8 cellular contexts compared by ENCODE assay signal in genomic region chr2:119753041-119753929, GRCh38. TPM values are rescaled to one million over a fixed set of nuclear protein-coding genes. Genes with fewer than 3 reads are reported as not detected.
DNase-seq lines count a peak whose midpoint lies in the region; ATAC-seq and TF ChIP-seq lines count a peak whose summit lies in the region.

No MANE protein-coding gene starts in this region.

- H3K27me3 ChIP-seq in NT2/D1 (ENCODE audit: insufficient read depth, insufficient read length) (no peaks in the 10 kb centered on the region), breast epithelium (no peaks in the 10 kb centered on the region), upper lobe of right lung (no peaks in the 10 kb centered on the region)

- H3K4me3 ChIP-seq in NT2/D1 (ENCODE audit: insufficient read length, low read depth) (no peak overlapping the region), breast epithelium (no peak overlapping the region), upper lobe of right lung (no peak overlapping the region)

- H3K9me3 ChIP-seq in NT2/D1 (ENCODE audit: insufficient read depth, low read length): no peaks in the 10 kb centered on the region
- no peaks in the 10 kb centered on the region for H3K9me3 ChIP-seq in breast epithelium
- H3K9me3 ChIP-seq in upper lobe of right lung: no peaks in the 10 kb centered on the region

- no peak overlapping the region for H3K27ac Mint-ChIP-seq in activated T-helper 2 cell treated with anti-CD3 and anti-CD28 coated beads, Interferon-gamma antibody, Interleukin-2, Interleukin-4, amounts not matched to agents 10 μg/mL and 5 μg/mL and 100 μg/mL, durations not matched to agents 14 hours and 24 hours and 36 hours

- no peak overlapping the region for H3K9ac ChIP-seq in NT2/D1 (ENCODE audit: insufficient read length, low read depth)

- no peaks in the 10 kb centered on the region for H3K9me3 Mint-ChIP-seq in activated T-helper 2 cell treated with anti-CD3 and anti-CD28 coated beads, Interferon-gamma antibody, Interleukin-2, Interleukin-4, amounts not matched to agents 10 μg/mL and 5 μg/mL and 100 μg/mL, durations not matched to agents 14 hours and 24 hours and 36 hours

- peak; percentile 53 for DNase-seq in AG08395 (ENCODE audit: low spot score)
- peak; percentile 46 for DNase-seq in Daoy (ENCODE audit: low read depth)
- DNase-seq in NT2/D1 (ENCODE audit: low read depth, low spot score): peak; percentile 39
- DNase-seq in breast epithelium (ENCODE audit: low spot score in 2 of 2): no peak
- peak; percentile 17 for DNase-seq in kidney glomerular epithelial cell (lab: John Stamatoyannopoulos, UW)
- DNase-seq in upper lobe of right lung: no peak
- DNase-seq in activated T-helper 2 cell treated with anti-CD3 and anti-CD28 coated beads, Interferon-gamma antibody, Interleukin-2, Interleukin-4, amounts not matched to agents 10 μg/mL and 5 μg/mL and 100 μg/mL, durations not matched to agents 14 hours and 24 hours and 36 hours (ENCODE audit: low spot score): no peak

- ATAC-seq in HG02852 (IDR thresholded peaks at IDR 0.05; ENCODE audit: unreplicated experiment): peak; percentile 69
- ATAC-seq in upper lobe of right lung: peak; percentile 86

- H3K36me3 Mint-ChIP-seq in activated T-helper 2 cell treated with anti-CD3 and anti-CD28 coated beads, Interferon-gamma antibody, Interleukin-2, Interleukin-4, amounts not matched to agents 10 μg/mL and 5 μg/mL and 100 μg/mL, durations not matched to agents 14 hours and 24 hours and 36 hours (ENCODE audit: low read depth): no peaks in the 10 kb centered on the region

- H3K27ac ChIP-seq in breast epithelium: no peak overlapping the region
- H3K27ac ChIP-seq in upper lobe of right lung: no peak overlapping the region

- no peak overlapping the region for H3K4me3 Mint-ChIP-seq in activated T-helper 2 cell treated with anti-CD3 and anti-CD28 coated beads, Interferon-gamma antibody, Interleukin-2, Interleukin-4, amounts not matched to agents 10 μg/mL and 5 μg/mL and 100 μg/mL, durations not matched to agents 14 hours and 24 hours and 36 hours (ENCODE audit: low read depth)

- intact Hi-C loops in breast epithelium (cut with DNase I; ENCODE audit: low total_unique reads): loop anchor here (10.0 kb wide), 1 partner anchor 72 kb away; no protein-coding TSS in a partner anchor
- intact Hi-C loops in upper lobe of right lung (cut with DNase I): loop anchor here (10.0 kb wide), 1 partner anchor 72 kb away; no protein-coding TSS in a partner anchor
- intact Hi-C loops in activated T-helper 2 cell treated with anti-CD3 and anti-CD28 coated beads, Interferon-gamma antibody, Interleukin-2, Interleukin-4, amounts not matched to agents 10 μg/mL and 5 μg/mL and 100 μg/mL, durations not matched to agents 14 hours and 24 hours and 36 hours (cut with micrococcal nuclease): loop anchor here (1.0 to 5.0 kb wide), 3 partner anchors 73 to 422 kb away; no protein-coding TSS in a partner anchor

- H3K4me1 ChIP-seq in NT2/D1 (ENCODE audit: insufficient read depth, insufficient read length) (no peaks in the 10 kb centered on the region), breast epithelium (no peaks in the 10 kb centered on the region), upper lobe of right lung (peaks cover 10% of the 10 kb centered on the region)

- TF ChIP-seq CTCF in breast epithelium (IDR thresholded peaks at IDR 0.05) (peak in 2 of 3 donors; percentile 29 to 58), upper lobe of right lung (IDR thresholded peaks at IDR 0.05) (peak; percentile 75)

- H3K27me3 Mint-ChIP-seq in activated T-helper 2 cell treated with anti-CD3 and anti-CD28 coated beads, Interferon-gamma antibody, Interleukin-2, Interleukin-4, amounts not matched to agents 10 μg/mL and 5 μg/mL and 100 μg/mL, durations not matched to agents 14 hours and 24 hours and 36 hours (ENCODE audit: low read depth): peaks cover 10% of the 10 kb centered on the region

- H3K4me1 Mint-ChIP-seq in activated T-helper 2 cell treated with anti-CD3 and anti-CD28 coated beads, Interferon-gamma antibody, Interleukin-2, Interleukin-4, amounts not matched to agents 10 μg/mL and 5 μg/mL and 100 μg/mL, durations not matched to agents 14 hours and 24 hours and 36 hours (ENCODE audit: low read depth): peaks cover 13% of the 10 kb centered on the region

- H3K36me3 ChIP-seq in NT2/D1 (ENCODE audit: insufficient read depth, insufficient read length, low read length) (no peaks in the 10 kb centered on the region), breast epithelium (no peaks in the 10 kb centered on the region), upper lobe of right lung (no peaks in the 10 kb centered on the region)

- no peak for TF ChIP-seq POLR2A in breast epithelium (IDR thresholded peaks at IDR 0.05)

RNA-seq across cellular contexts. Expression of gene PTPN4, which starts 6.4 kb away (rescaled TPM):
- 5.6 and 20.3 TPM in 2 replicates for total RNA-seq in Daoy (2014; rRNA removed; shearing (Covaris generic))
- total RNA-seq in breast epithelium (10 to 100 TPM; 29.1 to 49.6 (median 38.7) TPM), upper lobe of right lung (45.4 TPM)
- 22.1 and 22.5 TPM in 2 replicates for total RNA-seq in activated T-helper 2 cell treated with anti-CD3 and anti-CD28 coated beads, Interferon-gamma antibody, Interleukin-2, Interleukin-4, amounts not matched to agents 10 μg/mL and 5 μg/mL and 100 μg/mL, durations not matched to agents 14 hours and 24 hours and 36 hours

Comparison
In these comparisons a context has a peak if more than half of its experiments do, and no peak if none do; other contexts are left out.
1. DNase-seq: peak in AG08395 (single experiment), Daoy (single experiment), NT2/D1 (single experiment) and kidney glomerular epithelial cell (single experiment); none in breast epithelium (0 of 2), upper lobe of right lung (single experiment) and activated T-helper 2 cell treated with anti-CD3 and anti-CD28 coated beads, Interferon-gamma antibody, Interleukin-2, Interleukin-4, amounts not matched to agents 10 μg/mL and 5 μg/mL and 100 μg/mL, durations not matched to agents 14 hours and 24 hours and 36 hours (single experiment).